21 cellular contexts compared by ENCODE assay signal in genomic region chr22:20490183-20490940, GRCh38. TPM values are rescaled to one million over a fixed set of nuclear protein-coding genes. Genes with fewer than 3 reads are reported as not detected.
A peak's percentile ranks its signal among the peaks of the same experiment; 100 is the strongest.
DNase-seq lines count a peak whose midpoint lies in the region; ATAC-seq, FAIRE-seq and TF ChIP-seq lines count a peak whose summit lies in the region.
"Had no signal": no experiment of that assay in that cellular context is flagged by ENCODE, and none has a peak within 500 bp of the region (broad histone marks: within the 10 kb centered on the region; RNA-seq: fewer than 3 reads in every experiment).

No MANE protein-coding gene starts in this region.

- H3K4me2 ChIP-seq in K562 (ENCODE audit: insufficient read depth, low read length) = no peak overlapping the region

- TF ChIP-seq RAD21 in K562 (CRISPR knock-in tag; conservative IDR thresholded peaks at IDR 0.05 in 1 of 2, IDR thresholded peaks at IDR 0.05 in 1 of 2) = no peak

- in situ Hi-C loops in K562 (cut with MboI) = no loop called here

- no peak overlapping the region for H3K4me3 ChIP-seq in CD8-positive, alpha-beta memory T cell (ENCODE audit: low read length)
- H3K4me3 ChIP-seq in K562 = no peak overlapping the region
- H3K4me3 ChIP-seq: GM23248 had no signal

- intact Hi-C loops in K562 (cut with micrococcal nuclease) = no loop called here

- H3K36me3 Mint-ChIP-seq in activated T-cell treated with anti-CD3 and anti-CD28 coated beads, Interleukin-2, amount 50 U/mL, for 72 hours (ENCODE audit: insufficient read depth in 2 of 2) = peaks cover under 1 to 1% of the 10 kb centered on the region in 2 donors
- H3K36me3 Mint-ChIP-seq in CD8-positive, alpha-beta memory T cell = peaks cover 4 to 35% (median 4%) of the 10 kb centered on the region in 3 donors

- no peak for FAIRE-seq in K562 (lab: Jason Lieb, UNC)
- FAIRE-seq: HTR-8/SVneo, RCC 7860 had no signal

- no peaks in the 10 kb centered on the region for H3K27me3 Mint-ChIP-seq in activated T-cell treated with anti-CD3 and anti-CD28 coated beads, Interleukin-2, amount 50 U/mL, for 72 hours (ENCODE audit: low read depth)
- no peaks in the 10 kb centered on the region for H3K27me3 Mint-ChIP-seq in CD8-positive, alpha-beta memory T cell
- no peaks in the 10 kb centered on the region for H3K27me3 Mint-ChIP-seq in stimulated activated naive CD8-positive, alpha-beta T cell treated with anti-CD3 and anti-CD28 coated beads, Interleukin-15, amount 100 ng/mL, for 72 hours
- H3K27me3 Mint-ChIP-seq: IgD-negative memory B cell had no signal

- H3K9me3 Mint-ChIP-seq in activated T-cell treated with anti-CD3 and anti-CD28 coated beads, Interleukin-2, amount 50 U/mL, for 72 hours = no peaks in the 10 kb centered on the region
- no peaks in the 10 kb centered on the region for H3K9me3 Mint-ChIP-seq in CD8-positive, alpha-beta memory T cell
- H3K9me3 Mint-ChIP-seq in stimulated activated naive CD8-positive, alpha-beta T cell treated with anti-CD3 and anti-CD28 coated beads, Interleukin-15, amount 100 ng/mL, for 72 hours = no peaks in the 10 kb centered on the region
- H3K9me3 Mint-ChIP-seq: IgD-negative memory B cell had no signal

- no peak for DNase-seq in activated T-cell treated with anti-CD3 and anti-CD28 coated beads, Interleukin-2, amount 50 U/mL, for 72 hours
- DNase-seq in activated T-cell treated with anti-CD3 and anti-CD28 coated beads for 4 hours (no peak), K562 (ENCODE audit: extremely low read depth in 1 of 4, low spot score in 3 of 4) (no peak), GM19238 (ENCODE audit: insufficient read length, low spot score) (no peak), GM10266 (ENCODE audit: extremely low spot score) (no peak)
- no peak for DNase-seq in CD8-positive, alpha-beta memory T cell
- DNase-seq in stimulated activated naive CD8-positive, alpha-beta T cell treated with anti-CD3 and anti-CD28 coated beads, Interleukin-15, amount 100 ng/mL, for 72 hours = no peak
- DNase-seq: DMS79 treated with DMSO at 0.1 percent for 48 hours, GM23248, NCI-H1105, NCI-H1694 treated with DMSO at 0.1 percent for 48 hours, NCI-H2107, NCI-H345, NCI-H526, Right ventricle myocardium superior had no signal

- peaks cover 49% of the 10 kb centered on the region for H4K20me1 ChIP-seq in K562 (replicated peaks; ENCODE audit: control insufficient read depth, insufficient read depth, low read length)

- H3K4me1 ChIP-seq in CD8-positive, alpha-beta memory T cell (ENCODE audit: insufficient read depth, low read length) = peaks cover 44% of the 10 kb centered on the region
- peaks cover 11 to 26% of the 10 kb centered on the region in 2 experiments for H3K4me1 ChIP-seq in K562 (replicated peaks in 1 of 2; ENCODE audit: control insufficient read depth in 2 of 2, insufficient read depth in 2 of 2, low read length in 2 of 2)

- H3K9me1 ChIP-seq in K562 (ENCODE audit: control insufficient read depth, insufficient read depth, low read length) = peaks cover 14% of the 10 kb centered on the region

- H3K36me3 ChIP-seq in CD8-positive, alpha-beta memory T cell (ENCODE audit: insufficient read depth, low read length) = peaks cover 6% of the 10 kb centered on the region
- H3K36me3 ChIP-seq in K562 (ENCODE audit: control insufficient read depth, insufficient read depth, low read length) = peaks cover 12% of the 10 kb centered on the region

- peaks cover 65% of the 10 kb centered on the region for H3K4me1 Mint-ChIP-seq in activated T-cell treated with anti-CD3 and anti-CD28 coated beads, Interleukin-2, amount 50 U/mL, for 72 hours (ENCODE audit: low read depth)
- peaks cover 56 to 78% (median 74%) of the 10 kb centered on the region in 3 donors for H3K4me1 Mint-ChIP-seq in CD8-positive, alpha-beta memory T cell
- peaks cover 53% of the 10 kb centered on the region for H3K4me1 Mint-ChIP-seq in stimulated activated naive CD8-positive, alpha-beta T cell treated with anti-CD3 and anti-CD28 coated beads, Interleukin-15, amount 100 ng/mL, for 72 hours

- no peak overlapping the region for H2AFZ ChIP-seq in K562 (ENCODE audit: low read depth, low read length)
- H2AFZ ChIP-seq: GM23248 had no signal

- no peak overlapping the region; a peak in 1 of 4 replicates for H3K9ac ChIP-seq in K562 (ENCODE audit: insufficient read depth in 1 of 2, low read depth in 2 of 2, low read length in 2 of 2)
- H3K9ac ChIP-seq: GM23248 had no signal

- no peaks in the 10 kb centered on the region for H3K9me3 ChIP-seq in CD8-positive, alpha-beta memory T cell (ENCODE audit: low read length)
- H3K9me3 ChIP-seq in K562 (replicated peaks; ENCODE audit: control insufficient read depth, insufficient read depth, low read depth, low read length) = no peaks in the 10 kb centered on the region

- no peak overlapping the region for H3K27ac Mint-ChIP-seq in activated T-cell treated with anti-CD3 and anti-CD28 coated beads, Interleukin-2, amount 50 U/mL, for 72 hours
- H3K27ac Mint-ChIP-seq in CD8-positive, alpha-beta memory T cell = peak overlapping the region in 7 of 8 donors; percentile 13 to 77 (median 59)
- H3K27ac Mint-ChIP-seq in stimulated activated naive CD8-positive, alpha-beta T cell treated with anti-CD3 and anti-CD28 coated beads, Interleukin-15, amount 100 ng/mL, for 72 hours = no peak overlapping the region
- H3K27ac Mint-ChIP-seq: IgD-negative memory B cell had no signal

- H3K27ac ChIP-seq in CD8-positive, alpha-beta memory T cell (ENCODE audit: low read depth, low read length) = no peak overlapping the region
- no peak overlapping the region for H3K27ac ChIP-seq in K562 (ENCODE audit: extremely low read depth, low read depth, low read length)
- H3K27ac ChIP-seq: C4-2B, GM23248, HL-60 had no signal

- no peaks in the 10 kb centered on the region for H3K27me3 ChIP-seq in CD8-positive, alpha-beta memory T cell (ENCODE audit: insufficient read depth, low read length, poor library complexity, severe bottlenecking)
- H3K27me3 ChIP-seq in K562 (ENCODE audit: control insufficient read depth in 2 of 2, insufficient read depth in 2 of 2, low read length in 2 of 2) = no peaks in the 10 kb centered on the region

- 68% methylated on average over 6 of the region's 6 CpGs for WGBS in K562 (ENCODE audit: insufficient coverage, low coverage, missing lambda C conversion rate)

- TF ChIP-seq EP300 in K562 (IDR thresholded peaks at IDR 0.05; ENCODE audit: low read length) = no peak

- POLR2A ChIA-PET in CD8-positive, alpha-beta memory T cell (lab: Charles Lee) = interaction anchor here (0.6 to 0.8 kb wide), 3 partner anchors 19 to 95 kb away, joined by 3 read pairs; no protein-coding TSS in a partner anchor
- POLR2A ChIA-PET in K562 (lab: Yijun Ruan, JAX) = interaction anchor here (0.7 to 6.2 kb wide), 13 partner anchors 8 to 97 kb away, joined by 3 to 74 read pairs (median 6); partner anchors contain the start of genes MED15 and ZNF74

- peaks cover 21% of the 10 kb centered on the region for H3K79me2 ChIP-seq in K562 (ENCODE audit: control insufficient read depth, insufficient read depth, low read length)

- no peak for TF ChIP-seq POLR2A in K562 (conservative IDR thresholded peaks at IDR 0.05)

- CTCF ChIA-PET in CD8-positive, alpha-beta memory T cell (lab: Charles Lee) = interaction anchor here (1.2 kb wide), 2 partner anchors 34 to 79 kb away, joined by 3 to 4 read pairs; no protein-coding TSS in a partner anchor
- CTCF ChIA-PET in K562 (lab: Yijun Ruan, JAX; ENCODE audit: low intra/inter-chr PET ratio) = interaction anchor here (0.5 to 0.9 kb wide), 2 partner anchors 10 to 732 kb away, joined by 4 to 5 read pairs; no protein-coding TSS in a partner anchor

- no TSS peak for BruUV-seq in K562 (replicated peaks; lab: Mats Ljungman, UMichigan)

- TF ChIP-seq CTCF in K562 (IDR thresholded peaks at IDR 0.05 in 2 of 3, conservative IDR thresholded peaks at IDR 0.05 in 1 of 3; ENCODE audit: insufficient read depth in 2 of 3, low read depth in 1 of 3, low read length in 3 of 3) = no peak
- TF ChIP-seq CTCF in GM10266 (IDR thresholded peaks at IDR 0.05; ENCODE audit: control insufficient read depth, insufficient read depth, low read depth, missing control alignments) = no peak

- ATAC-seq in activated T-cell treated with anti-CD3 and anti-CD28 coated beads, Interleukin-2, amount 50 U/mL, for 72 hours (replicated peaks in 1 of 2) = peak; percentile 24 to 53
- no peak for ATAC-seq in K562
- ATAC-seq in stimulated activated naive CD8-positive, alpha-beta T cell treated with anti-CD3 and anti-CD28 coated beads, Interleukin-15, amount 100 ng/mL, for 72 hours = peak; percentile 41
- ATAC-seq: HCT116 had no signal

- H3K4me3 Mint-ChIP-seq in activated T-cell treated with anti-CD3 and anti-CD28 coated beads, Interleukin-2, amount 50 U/mL, for 72 hours = no peak overlapping the region
- peak overlapping the region in 1 of 7 donors; percentile 44 for H3K4me3 Mint-ChIP-seq in CD8-positive, alpha-beta memory T cell
- H3K4me3 Mint-ChIP-seq in stimulated activated naive CD8-positive, alpha-beta T cell treated with anti-CD3 and anti-CD28 coated beads, Interleukin-15, amount 100 ng/mL, for 72 hours = no peak overlapping the region
- H3K4me3 Mint-ChIP-seq: IgD-negative memory B cell had no signal

RNA-seq across cellular contexts. Expression of gene KLHL22, which starts 5.2 kb away (rescaled TPM):
- 10 to 100 TPM; 21.4 to 26.5 TPM for total RNA-seq in activated T-cell treated with anti-CD3 and anti-CD28 coated beads, Interleukin-2, amount 50 U/mL, for 72 hours
- 10 to 100 TPM; 17.2 to 17.6 TPM for total RNA-seq in CD8-positive, alpha-beta memory T cell
- 25.4 TPM for polyA plus RNA-seq in CD8-positive, alpha-beta memory T cell
- total RNA-seq in K562 (2011; cell fraction: chromatin; rRNA removed; ENCODE audit: low replicate concordance) = 116 and 152 TPM in 2 replicates
- total RNA-seq in K562 (2011; cell fraction: nucleolus; rRNA removed) = 68.5 and 75.0 TPM in 2 replicates
- total RNA-seq in K562 (2011; cell fraction: nucleoplasm; rRNA removed) = 88.1 and 101 TPM in 2 replicates
- total RNA-seq in K562 (2014; rRNA removed) = 15.1 and 15.6 TPM in 2 replicates
- 13.5 and 15.3 TPM in 2 replicates for total RNA-seq in K562 (2014; rRNA removed; fragmentation: Illumina TruSeq; extraction: Trizol)
- 15.2 and 15.7 TPM in 2 replicates for total RNA-seq in K562 (2015; rRNA removed; fragmentation: Illumina TruSeq; extraction: Trizol)
- 20.1 and 21.1 TPM in 2 replicates for total RNA-seq in K562 (2021)
- polyA plus RNA-seq in K562 (2011; rRNA removed) = 25.6 and 43.0 TPM in 2 replicates
- 24.5 and 36.2 TPM in 2 replicates for polyA plus RNA-seq in K562 (2011; cell fraction: cytosol; rRNA removed)
- polyA plus RNA-seq in K562 (2011; cell fraction: nucleus; rRNA removed) = 73.7 and 92.5 TPM in 2 replicates
- 15.0 and 42.6 TPM in 2 replicates for polyA plus RNA-seq in K562 (2012)
- 15.4 and 16.5 TPM in 2 replicates for polyA plus RNA-seq in K562 (2014; fragmentation: Illumina TruSeq; extraction: Trizol)
- polyA plus RNA-seq in K562 (2014; fragmentation: Nextera tagmentation; extraction: Ambion mirVana) = 1 to 10 TPM; 1.3 to 1.8 TPM
- polyA plus RNA-seq in K562 (2014; rRNA removed) = 15.8 and 18.6 TPM in 2 replicates
- 24.1 and 42.3 TPM in 2 replicates for polyA minus RNA-seq in K562 (2011; rRNA and poly(A)+ RNA removed)
- polyA minus RNA-seq in K562 (2011; cell fraction: cytosol; rRNA and poly(A)+ RNA removed) = 13.4 and 21.4 TPM in 2 replicates
- 36.2 and 65.9 TPM in 2 replicates for polyA minus RNA-seq in K562 (2011; cell fraction: nucleus; rRNA and poly(A)+ RNA removed)

RNA-seq across cellular contexts. Expression of gene MED15, which starts 17.0 kb away (rescaled TPM):
- 100 to 1,000 TPM; 106 to 113 TPM for total RNA-seq in activated T-cell treated with anti-CD3 and anti-CD28 coated beads, Interleukin-2, amount 50 U/mL, for 72 hours
- total RNA-seq in CD8-positive, alpha-beta memory T cell = 100 to 1,000 TPM in 1 of 2 experiments, 10 to 100 TPM in 1; 98.0 to 106 TPM
- polyA plus RNA-seq in CD8-positive, alpha-beta memory T cell = 120 TPM
- 482 and 971 TPM in 2 replicates for total RNA-seq in K562 (2011; cell fraction: chromatin; rRNA removed; ENCODE audit: low replicate concordance)
- total RNA-seq in K562 (2011; cell fraction: nucleolus; rRNA removed) = 663 TPM in 2 replicates
- 469 and 476 TPM in 2 replicates for total RNA-seq in K562 (2011; cell fraction: nucleoplasm; rRNA removed)
- total RNA-seq in K562 (2014; rRNA removed) (72.6 and 103 TPM in 2 replicates), K562 (2014; rRNA removed; fragmentation: Illumina TruSeq; extraction: Trizol) (26.1 and 26.4 TPM in 2 replicates), K562 (2015; rRNA removed; fragmentation: Illumina TruSeq; extraction: Trizol) (59.2 and 60.1 TPM in 2 replicates), K562 (2021) (264 and 271 TPM in 2 replicates)
- polyA plus RNA-seq in K562 (2011; rRNA removed) (40.4 and 111 TPM in 2 replicates), K562 (2014; fragmentation: Illumina TruSeq; extraction: Trizol) (76.0 and 122 TPM in 2 replicates), K562 (2014; fragmentation: Nextera tagmentation; extraction: Ambion mirVana) (1 to 10 TPM; 4.0 to 5.2 TPM), K562 (2014; rRNA removed) (102 and 130 TPM in 2 replicates)
- polyA plus RNA-seq in K562 (2011; cell fraction: cytosol; rRNA removed) = 75.5 and 117 TPM in 2 replicates
- 369 and 471 TPM in 2 replicates for polyA plus RNA-seq in K562 (2011; cell fraction: nucleus; rRNA removed)
- 148 and 229 TPM in 2 replicates for polyA plus RNA-seq in K562 (2012)
- polyA minus RNA-seq in K562 (2011; rRNA and poly(A)+ RNA removed) = 98.8 and 108 TPM in 2 replicates
- polyA minus RNA-seq in K562 (2011; cell fraction: cytosol; rRNA and poly(A)+ RNA removed) = 188 and 326 TPM in 2 replicates
- 310 and 409 TPM in 2 replicates for polyA minus RNA-seq in K562 (2011; cell fraction: nucleus; rRNA and poly(A)+ RNA removed)

RNA-seq across cellular contexts. Expression of gene SCARF2, which starts 52.7 kb away (rescaled TPM):
- total RNA-seq in activated T-cell treated with anti-CD3 and anti-CD28 coated beads, Interleukin-2, amount 50 U/mL, for 72 hours = 1 to 10 TPM; 1.0 to 1.4 TPM
- under 1 TPM; 0.31 to 0.50 TPM for total RNA-seq in CD8-positive, alpha-beta memory T cell
- 1.5 TPM for polyA plus RNA-seq in CD8-positive, alpha-beta memory T cell
- total RNA-seq in K562 (2011; cell fraction: chromatin; rRNA removed; ENCODE audit: low replicate concordance) = 0.65 TPM in 1 of 2 replicates, not detected in the other
- 0.50 and 0.92 TPM in 2 replicates for total RNA-seq in K562 (2011; cell fraction: nucleolus; rRNA removed)
- 0.15 TPM in 2 replicates for total RNA-seq in K562 (2011; cell fraction: nucleoplasm; rRNA removed)
- total RNA-seq in K562 (2014; rRNA removed) (0.20 and 0.32 TPM in 2 replicates), K562 (2014; rRNA removed; fragmentation: Illumina TruSeq; extraction: Trizol) (not detected in 2 replicates), K562 (2015; rRNA removed; fragmentation: Illumina TruSeq; extraction: Trizol) (not detected in 2 replicates), K562 (2021) (0.13 and 0.29 TPM in 2 replicates)
- polyA plus RNA-seq in K562 (2011; rRNA removed) (0.06 and 0.26 TPM in 2 replicates), K562 (2014; fragmentation: Illumina TruSeq; extraction: Trizol) (not detected in 2 replicates), K562 (2014; fragmentation: Nextera tagmentation; extraction: Ambion mirVana) (not detected), K562 (2014; rRNA removed) (0.13 and 0.23 TPM in 2 replicates)
- polyA plus RNA-seq in K562 (2011; cell fraction: cytosol; rRNA removed) = 0.15 and 0.25 TPM in 2 replicates
- 0.61 and 0.65 TPM in 2 replicates for polyA plus RNA-seq in K562 (2011; cell fraction: nucleus; rRNA removed)
- 0.21 and 1.3 TPM in 2 replicates for polyA plus RNA-seq in K562 (2012)
- not detected in 2 replicates for polyA minus RNA-seq in K562 (2011; rRNA and poly(A)+ RNA removed)
- not detected in 2 replicates for polyA minus RNA-seq in K562 (2011; cell fraction: cytosol; rRNA and poly(A)+ RNA removed)
- polyA minus RNA-seq in K562 (2011; cell fraction: nucleus; rRNA and poly(A)+ RNA removed) = 0.22 and 0.27 TPM in 2 replicates

Comparison
In these comparisons a context has a peak if more than half of its experiments do, and no peak if none do; other contexts are left out.
1. H3K27ac Mint-ChIP-seq: peak in CD8-positive, alpha-beta memory T cell (7 of 8); none in activated T-cell treated with anti-CD3 and anti-CD28 coated beads, Interleukin-2, amount 50 U/mL, for 72 hours (single experiment) and stimulated activated naive CD8-positive, alpha-beta T cell treated with anti-CD3 and anti-CD28 coated beads, Interleukin-15, amount 100 ng/mL, for 72 hours (0 of 2).